1 cellular context compared by ENCODE assay signal in the genomic region with DNA sequence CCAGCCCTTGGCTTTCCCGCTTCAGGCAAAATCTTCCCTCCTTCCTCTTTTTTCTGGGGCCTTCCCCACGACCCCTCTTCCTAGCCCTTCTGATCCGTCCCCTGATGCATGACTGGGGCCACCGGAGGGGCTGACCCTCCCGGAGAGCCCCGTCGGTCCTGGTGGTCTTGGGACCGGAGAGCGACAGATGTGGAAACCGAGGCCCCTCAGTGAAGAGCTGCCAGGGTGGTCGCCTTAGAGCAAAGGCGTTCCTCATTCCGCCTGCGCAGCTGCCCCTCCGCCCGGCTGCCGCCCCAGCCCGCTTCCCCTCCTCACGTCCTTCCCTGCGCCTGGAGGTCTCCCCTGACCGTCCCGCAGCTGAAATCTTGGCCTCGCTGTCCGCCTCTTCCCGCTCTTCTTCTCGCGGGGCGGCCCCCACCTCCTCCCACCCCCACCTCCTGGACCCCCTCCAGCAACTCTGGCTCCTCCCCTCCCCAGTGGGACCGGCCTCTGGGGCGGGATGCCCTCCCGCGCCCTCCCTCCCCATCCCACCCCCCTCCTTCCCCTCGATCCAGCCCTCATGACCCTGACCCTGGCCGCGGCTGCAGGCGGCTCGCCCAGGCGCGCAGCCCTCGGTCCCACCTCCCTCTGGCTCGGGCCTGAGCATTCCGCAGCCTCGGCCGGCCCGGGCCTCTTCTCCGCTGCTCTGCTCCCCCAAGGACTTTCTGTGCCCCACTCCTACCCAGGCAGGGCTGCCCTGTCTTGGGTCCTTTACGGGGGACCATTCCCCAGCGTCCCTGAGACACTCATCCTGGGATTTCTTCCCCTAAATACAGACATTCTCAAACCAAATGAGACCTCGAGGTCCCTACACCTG.
TF ChIP-seq lines count a peak whose summit lies in the region.

TSS of gene RARRES2 (minus strand) at position 367 of the 856 bp plus-strand sequence. CDS start 1,020 bp downstream, outside the sequence.

TF ChIP-seq in HepG2, 621 proteins besides CTCF, POLR2A, EP300 and RAD21 (continued from another document and continues in another):
- peak; percentile 71 for TF ChIP-seq PRDM10 (CRISPR knock-in tag; IDR thresholded peaks at IDR 0.05; ENCODE audit: low read depth)
- TF ChIP-seq ZNF563 (CRISPR knock-in tag; IDR thresholded peaks at IDR 0.05) = peak; percentile 49; the same call in 1 of the 2 replicates
- TF ChIP-seq NCOR1 (IDR thresholded peaks at IDR 0.05; ENCODE audit: borderline replicate concordance, low read length) = no peak
- TF ChIP-seq, protein P1, sequence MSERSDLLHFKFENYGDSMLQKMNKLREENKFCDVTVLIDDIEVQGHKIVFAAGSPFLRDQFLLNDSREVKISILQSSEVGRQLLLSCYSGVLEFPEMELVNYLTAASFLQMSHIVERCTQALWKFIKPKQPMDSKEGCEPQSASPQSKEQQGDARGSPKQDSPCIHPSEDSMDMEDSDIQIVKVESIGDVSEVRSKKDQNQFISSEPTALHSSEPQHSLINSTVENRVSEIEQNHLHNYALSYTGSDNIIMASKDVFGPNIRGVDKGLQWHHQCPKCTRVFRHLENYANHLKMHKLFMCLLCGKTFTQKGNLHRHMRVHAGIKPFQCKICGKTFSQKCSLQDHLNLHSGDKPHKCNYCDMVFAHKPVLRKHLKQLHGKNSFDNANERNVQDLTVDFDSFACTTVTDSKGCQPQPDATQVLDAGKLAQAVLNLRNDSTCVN (CRISPR knock-in tag; IDR thresholded peaks at IDR 0.05; ENCODE audit: borderline replicate concordance) = 0 out of 2 replicates have a peak, but pooled peaks have one; percentile 7
- no peak for TF ChIP-seq TRAFD1 (CRISPR knock-in tag; IDR thresholded peaks at IDR 0.05; ENCODE audit: borderline replicate concordance)
- TF ChIP-seq IRF9 (CRISPR knock-in tag; IDR thresholded peaks at IDR 0.05; ENCODE audit: borderline replicate concordance) = no peak
- TF ChIP-seq BCL6 (CRISPR knock-in tag; IDR thresholded peaks at IDR 0.05) = no peak; the same call in 1 of the 2 replicates
- no peak for TF ChIP-seq ZNF672 (CRISPR knock-in tag; IDR thresholded peaks at IDR 0.05)
- TF ChIP-seq THAP9 (CRISPR knock-in tag; IDR thresholded peaks at IDR 0.05; ENCODE audit: borderline replicate concordance) = no peak
- no peak for TF ChIP-seq BORCS8-MEF2B (CRISPR knock-in tag; IDR thresholded peaks at IDR 0.05)
- peak in 1 of 2 experiments; percentile 62; a peak in 1 of 4 replicates for TF ChIP-seq KLF16 (CRISPR knock-in tag; IDR thresholded peaks at IDR 0.05)
- no peak for TF ChIP-seq ZBTB7A (CRISPR knock-in tag; IDR thresholded peaks at IDR 0.05)
- TF ChIP-seq RBM39 (IDR thresholded peaks at IDR 0.05; ENCODE audit: low read depth, low read length, poor library complexity, severe bottlenecking) = no peak
- TF ChIP-seq ZNF317 (CRISPR knock-in tag; IDR thresholded peaks at IDR 0.05) = no peak
- TF ChIP-seq ZMYM3 (CRISPR knock-in tag; IDR thresholded peaks at IDR 0.05) = 0 out of 2 replicates have a peak, but pooled peaks have one; percentile 12
- TF ChIP-seq, protein P2, sequence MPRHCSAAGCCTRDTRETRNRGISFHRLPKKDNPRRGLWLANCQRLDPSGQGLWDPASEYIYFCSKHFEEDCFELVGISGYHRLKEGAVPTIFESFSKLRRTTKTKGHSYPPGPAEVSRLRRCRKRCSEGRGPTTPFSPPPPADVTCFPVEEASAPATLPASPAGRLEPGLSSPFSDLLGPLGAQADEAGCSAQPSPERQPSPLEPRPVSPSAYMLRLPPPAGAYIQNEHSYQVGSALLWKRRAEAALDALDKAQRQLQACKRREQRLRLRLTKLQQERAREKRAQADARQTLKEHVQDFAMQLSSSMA (CRISPR knock-in tag; IDR thresholded peaks at IDR 0.05) = no peak
- TF ChIP-seq MYC (CRISPR knock-in tag; IDR thresholded peaks at IDR 0.05; ENCODE audit: borderline replicate concordance) = peak; percentile 1; the same call in 1 of the 2 replicates
- TF ChIP-seq, protein P3, sequence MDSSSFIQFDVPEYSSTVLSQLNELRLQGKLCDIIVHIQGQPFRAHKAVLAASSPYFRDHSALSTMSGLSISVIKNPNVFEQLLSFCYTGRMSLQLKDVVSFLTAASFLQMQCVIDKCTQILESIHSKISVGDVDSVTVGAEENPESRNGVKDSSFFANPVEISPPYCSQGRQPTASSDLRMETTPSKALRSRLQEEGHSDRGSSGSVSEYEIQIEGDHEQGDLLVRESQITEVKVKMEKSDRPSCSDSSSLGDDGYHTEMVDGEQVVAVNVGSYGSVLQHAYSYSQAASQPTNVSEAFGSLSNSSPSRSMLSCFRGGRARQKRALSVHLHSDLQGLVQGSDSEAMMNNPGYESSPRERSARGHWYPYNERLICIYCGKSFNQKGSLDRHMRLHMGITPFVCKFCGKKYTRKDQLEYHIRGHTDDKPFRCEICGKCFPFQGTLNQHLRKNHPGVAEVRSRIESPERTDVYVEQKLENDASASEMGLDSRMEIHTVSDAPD (CRISPR knock-in tag; IDR thresholded peaks at IDR 0.05) = no peak
- TF ChIP-seq MLX (CRISPR knock-in tag; IDR thresholded peaks at IDR 0.05) = no peak
- no peak for TF ChIP-seq ZNF446 (CRISPR knock-in tag; IDR thresholded peaks at IDR 0.05)
- no peak for TF ChIP-seq SNAPC4 (CRISPR knock-in tag; IDR thresholded peaks at IDR 0.05)
- no peak for TF ChIP-seq HNRNPUL1 (IDR thresholded peaks at IDR 0.05; ENCODE audit: low read depth, low read length)
- TF ChIP-seq NRL (CRISPR knock-in tag; IDR thresholded peaks at IDR 0.05; ENCODE audit: borderline replicate concordance) = no peak
- no peak for TF ChIP-seq ZZZ3 (CRISPR knock-in tag; IDR thresholded peaks at IDR 0.05; ENCODE audit: borderline replicate concordance)
- no peak for TF ChIP-seq RAD51 (IDR thresholded peaks at IDR 0.05; ENCODE audit: borderline replicate concordance)
- no peak for TF ChIP-seq ZNF101 (CRISPR knock-in tag; IDR thresholded peaks at IDR 0.05; ENCODE audit: borderline replicate concordance, low read depth)
- TF ChIP-seq ZNF737 (CRISPR knock-in tag; IDR thresholded peaks at IDR 0.05; ENCODE audit: borderline replicate concordance) = no peak
- TF ChIP-seq, protein P4, sequence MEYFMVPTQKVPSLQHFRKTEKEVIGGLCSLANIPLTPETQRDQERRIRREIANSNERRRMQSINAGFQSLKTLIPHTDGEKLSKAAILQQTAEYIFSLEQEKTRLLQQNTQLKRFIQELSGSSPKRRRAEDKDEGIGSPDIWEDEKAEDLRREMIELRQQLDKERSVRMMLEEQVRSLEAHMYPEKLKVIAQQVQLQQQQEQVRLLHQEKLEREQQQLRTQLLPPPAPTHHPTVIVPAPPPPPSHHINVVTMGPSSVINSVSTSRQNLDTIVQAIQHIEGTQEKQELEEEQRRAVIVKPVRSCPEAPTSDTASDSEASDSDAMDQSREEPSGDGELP (IDR thresholded peaks at IDR 0.05; ENCODE audit: borderline replicate concordance, low read depth) = no peak
- TF ChIP-seq ZNF382 (CRISPR knock-in tag; IDR thresholded peaks at IDR 0.05; ENCODE audit: borderline replicate concordance) = no peak
- TF ChIP-seq ZBTB7B (CRISPR knock-in tag; IDR thresholded peaks at IDR 0.05) = peak; percentile 68
- TF ChIP-seq KLF15 (CRISPR knock-in tag; IDR thresholded peaks at IDR 0.05; ENCODE audit: borderline replicate concordance) = no peak
